9 cellular contexts compared by ENCODE assay signal in genomic region chr2:227655454-227655853, GRCh38. TPM values are rescaled to one million over a fixed set of nuclear protein-coding genes. Genes with fewer than 3 reads are reported as not detected.
DNase-seq lines count a peak whose midpoint lies in the region; ATAC-seq and TF ChIP-seq lines count a peak whose summit lies in the region.
"Had no signal": no experiment of that assay in that cellular context is flagged by ENCODE, and none has a peak within 500 bp of the region (broad histone marks: within the 10 kb centered on the region; RNA-seq: fewer than 3 reads in every experiment).

No MANE protein-coding gene starts in this region.

- 54 to 65% methylated on average over 1 of the region's 1 CpG for WGBS in testis, 2 donors

- no peaks in the 10 kb centered on the region for H3K27me3 ChIP-seq in testis
- H3K27me3 ChIP-seq: SJSA1 had no signal

- no peak overlapping the region for H3K27ac ChIP-seq in epithelial cell of prostate
- no peak overlapping the region for H3K27ac ChIP-seq in testis
- H3K27ac ChIP-seq: SJSA1 had no signal

- peak; percentile 78 for DNase-seq in MV-4-11 (lab: John Stamatoyannopoulos, UW)
- DNase-seq in epithelial cell of prostate (ENCODE audit: low read depth, low spot score) = peak; percentile 68
- peak; percentile 93 for DNase-seq in renal cortical epithelial cell (ENCODE audit: low read depth)
- DNase-seq in testis = no peak
- no peak for DNase-seq in iPS-NIHi11 (ENCODE audit: low spot score)

- no peaks in the 10 kb centered on the region for H3K4me1 ChIP-seq in testis

- H3K4me3 ChIP-seq in testis = no peak overlapping the region
- H3K4me3 ChIP-seq: SJSA1 had no signal

- no peak for TF ChIP-seq CTCF in testis (IDR thresholded peaks at IDR 0.05)

- intact Hi-C loops in testis (cut with DNase I; ENCODE audit: low total_unique reads) = no loop called here

- ATAC-seq in GM18868 (IDR thresholded peaks at IDR 0.05; ENCODE audit: unreplicated experiment) (peak; percentile 56), GM18873 (IDR thresholded peaks at IDR 0.05; ENCODE audit: low FRiP score, unreplicated experiment) (no peak)

- TF ChIP-seq POLR2A in testis (IDR thresholded peaks at IDR 0.05) = no peak

- H3K9me3 ChIP-seq in testis = no peaks in the 10 kb centered on the region
- H3K9me3 ChIP-seq: SJSA1 had no signal

- no peaks in the 10 kb centered on the region for H3K36me3 ChIP-seq in testis (ENCODE audit: low read depth, missing control alignments)
- H3K36me3 ChIP-seq: SJSA1 had no signal

RNA-seq across cellular contexts. Expression of gene SCYGR5, which starts 11.2 kb away (rescaled TPM):
- not detected in 2 replicates for total RNA-seq in renal cortical epithelial cell
- not detected for total RNA-seq in testis
- not detected for polyA plus RNA-seq in testis (ENCODE audit: insufficient read depth, low read depth, low replicate concordance)
- total RNA-seq: SJSA1 had no signal
- polyA plus RNA-seq: IgD-negative memory B cell had no signal

RNA-seq across cellular contexts. Expression of gene SCYGR4, which starts 38.2 kb away (rescaled TPM):
- total RNA-seq in renal cortical epithelial cell (not detected in 2 replicates), testis (not detected)
- polyA plus RNA-seq in testis (ENCODE audit: insufficient read depth, low read depth, low replicate concordance) = not detected
- total RNA-seq: SJSA1 had no signal
- polyA plus RNA-seq: IgD-negative memory B cell had no signal

RNA-seq across cellular contexts. Expression of gene SCYGR3, which starts 40.8 kb away (rescaled TPM):
- total RNA-seq in renal cortical epithelial cell = not detected in 2 replicates
- not detected for total RNA-seq in testis
- polyA plus RNA-seq in testis (ENCODE audit: insufficient read depth, low read depth, low replicate concordance) = not detected
- total RNA-seq: SJSA1 had no signal
- polyA plus RNA-seq: IgD-negative memory B cell had no signal

RNA-seq across cellular contexts. Expression of gene SCYGR2, which starts 56.8 kb away (rescaled TPM):
- total RNA-seq in renal cortical epithelial cell (not detected in 2 replicates), testis (not detected)
- polyA plus RNA-seq in testis (ENCODE audit: insufficient read depth, low read depth, low replicate concordance) = not detected
- total RNA-seq: SJSA1 had no signal
- polyA plus RNA-seq: IgD-negative memory B cell had no signal

Comparison
In these comparisons a context has a peak if more than half of its experiments do, and no peak if none do; other contexts are left out.
1. DNase-seq: peak in MV-4-11 (single experiment), epithelial cell of prostate (single experiment) and renal cortical epithelial cell (single experiment); none in testis (single experiment) and iPS-NIHi11 (single experiment).